1 cellular context compared by ENCODE assay signal in the genomic region with DNA sequence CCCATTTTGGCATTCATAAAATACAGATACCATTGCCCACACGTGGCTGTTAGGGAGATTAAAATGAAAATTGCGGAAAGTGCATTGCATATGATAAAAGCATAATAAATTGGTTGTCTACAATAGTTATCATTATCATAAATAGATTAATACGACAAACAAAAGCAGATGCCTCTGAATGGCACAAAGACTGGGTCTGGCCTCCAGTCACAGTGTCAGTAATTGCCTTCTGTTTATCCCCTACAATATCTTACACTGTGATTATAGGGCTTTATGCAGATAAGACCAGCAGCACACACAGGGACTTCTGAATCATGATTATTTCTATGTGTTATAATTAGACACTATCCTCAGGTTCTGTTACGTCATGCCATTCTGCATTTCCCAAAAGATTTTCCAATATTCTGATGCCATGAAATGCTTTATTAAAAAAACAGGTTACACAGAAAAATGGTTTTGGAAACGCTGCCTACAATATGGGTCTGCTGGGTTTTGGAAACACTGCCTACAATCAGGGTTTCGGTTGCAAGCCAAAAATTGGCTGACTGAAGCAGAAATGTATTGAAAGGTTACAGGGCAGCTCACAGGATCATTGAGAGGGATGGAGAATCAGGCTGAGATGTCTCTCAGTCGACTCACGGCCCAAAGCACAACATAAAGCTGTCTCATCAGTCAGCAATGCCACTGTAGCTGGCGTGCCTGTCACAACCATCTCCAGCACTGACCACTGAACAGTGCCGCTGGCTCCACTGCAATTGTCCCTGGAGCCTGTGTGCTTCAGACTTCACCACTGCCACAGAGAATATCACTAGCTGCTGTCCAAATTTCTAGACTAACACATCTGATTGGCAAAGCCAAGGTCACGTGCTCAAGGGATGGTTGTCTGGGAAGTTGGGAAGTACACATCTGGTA.
TF ChIP-seq lines count a peak whose summit lies in the region.

No MANE protein-coding gene starts in this region.

TF ChIP-seq in SK-N-SH treated with all-trans-retinoic acid at 6 μM for 48 hours, 23 proteins besides CTCF, POLR2A, EP300 and RAD21:
- TF ChIP-seq RARB (CRISPR knock-in tag; IDR thresholded peaks at IDR 0.05) (no peak), BACH2 (CRISPR knock-in tag; IDR thresholded peaks at IDR 0.05; ENCODE audit: borderline replicate concordance) (0 out of 2 replicates have a peak, but pooled peaks have one; percentile 3), ZNF565 (CRISPR knock-in tag; conservative IDR thresholded peaks at IDR 0.05; ENCODE audit: low read depth) (no peak), PPARA (CRISPR knock-in tag; IDR thresholded peaks at IDR 0.05; ENCODE audit: borderline replicate concordance) (no peak), ZFP30 (CRISPR knock-in tag; IDR thresholded peaks at IDR 0.05) (no peak), ZFP3 (CRISPR knock-in tag; IDR thresholded peaks at IDR 0.05) (no peak), OSR1 (CRISPR knock-in tag; IDR thresholded peaks at IDR 0.05) (no peak), TCF4 (CRISPR knock-in tag; IDR thresholded peaks at IDR 0.05; ENCODE audit: borderline replicate concordance) (peak; percentile 99), ZNF70 (CRISPR knock-in tag; IDR thresholded peaks at IDR 0.05) (no peak), TOX (CRISPR knock-in tag; IDR thresholded peaks at IDR 0.05; ENCODE audit: borderline replicate concordance) (no peak), CSDC2 (CRISPR knock-in tag; IDR thresholded peaks at IDR 0.05) (no peak), ISL1 (CRISPR knock-in tag; IDR thresholded peaks at IDR 0.05) (peak; percentile 67), GLIS3 (CRISPR knock-in tag; IDR thresholded peaks at IDR 0.05) (peak; percentile 87; the same call in 1 of the 2 replicates), ARNTL (CRISPR knock-in tag; IDR thresholded peaks at IDR 0.05; ENCODE audit: borderline replicate concordance, low read depth) (no peak), ESRRG (CRISPR knock-in tag; IDR thresholded peaks at IDR 0.05) (no peak), ZNF8 (CRISPR knock-in tag; IDR thresholded peaks at IDR 0.05) (no peak), ZC3H10 (CRISPR knock-in tag; IDR thresholded peaks at IDR 0.05) (no peak), SNAI2 (CRISPR knock-in tag; IDR thresholded peaks at IDR 0.05) (peak; percentile 18; the same call in 1 of the 2 replicates)
- TF ChIP-seq, protein P1, sequence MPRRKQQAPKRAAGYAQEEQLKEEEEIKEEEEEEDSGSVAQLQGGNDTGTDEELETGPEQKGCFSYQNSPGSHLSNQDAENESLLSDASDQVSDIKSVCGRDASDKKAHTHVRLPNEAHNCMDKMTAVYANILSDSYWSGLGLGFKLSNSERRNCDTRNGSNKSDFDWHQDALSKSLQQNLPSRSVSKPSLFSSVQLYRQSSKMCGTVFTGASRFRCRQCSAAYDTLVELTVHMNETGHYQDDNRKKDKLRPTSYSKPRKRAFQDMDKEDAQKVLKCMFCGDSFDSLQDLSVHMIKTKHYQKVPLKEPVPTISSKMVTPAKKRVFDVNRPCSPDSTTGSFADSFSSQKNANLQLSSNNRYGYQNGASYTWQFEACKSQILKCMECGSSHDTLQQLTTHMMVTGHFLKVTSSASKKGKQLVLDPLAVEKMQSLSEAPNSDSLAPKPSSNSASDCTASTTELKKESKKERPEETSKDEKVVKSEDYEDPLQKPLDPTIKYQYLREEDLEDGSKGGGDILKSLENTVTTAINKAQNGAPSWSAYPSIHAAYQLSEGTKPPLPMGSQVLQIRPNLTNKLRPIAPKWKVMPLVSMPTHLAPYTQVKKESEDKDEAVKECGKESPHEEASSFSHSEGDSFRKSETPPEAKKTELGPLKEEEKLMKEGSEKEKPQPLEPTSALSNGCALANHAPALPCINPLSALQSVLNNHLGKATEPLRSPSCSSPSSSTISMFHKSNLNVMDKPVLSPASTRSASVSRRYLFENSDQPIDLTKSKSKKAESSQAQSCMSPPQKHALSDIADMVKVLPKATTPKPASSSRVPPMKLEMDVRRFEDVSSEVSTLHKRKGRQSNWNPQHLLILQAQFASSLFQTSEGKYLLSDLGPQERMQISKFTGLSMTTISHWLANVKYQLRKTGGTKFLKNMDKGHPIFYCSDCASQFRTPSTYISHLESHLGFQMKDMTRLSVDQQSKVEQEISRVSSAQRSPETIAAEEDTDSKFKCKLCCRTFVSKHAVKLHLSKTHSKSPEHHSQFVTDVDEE (CRISPR knock-in tag; IDR thresholded peaks at IDR 0.05): peak; percentile 83
- TF ChIP-seq, protein P2, sequence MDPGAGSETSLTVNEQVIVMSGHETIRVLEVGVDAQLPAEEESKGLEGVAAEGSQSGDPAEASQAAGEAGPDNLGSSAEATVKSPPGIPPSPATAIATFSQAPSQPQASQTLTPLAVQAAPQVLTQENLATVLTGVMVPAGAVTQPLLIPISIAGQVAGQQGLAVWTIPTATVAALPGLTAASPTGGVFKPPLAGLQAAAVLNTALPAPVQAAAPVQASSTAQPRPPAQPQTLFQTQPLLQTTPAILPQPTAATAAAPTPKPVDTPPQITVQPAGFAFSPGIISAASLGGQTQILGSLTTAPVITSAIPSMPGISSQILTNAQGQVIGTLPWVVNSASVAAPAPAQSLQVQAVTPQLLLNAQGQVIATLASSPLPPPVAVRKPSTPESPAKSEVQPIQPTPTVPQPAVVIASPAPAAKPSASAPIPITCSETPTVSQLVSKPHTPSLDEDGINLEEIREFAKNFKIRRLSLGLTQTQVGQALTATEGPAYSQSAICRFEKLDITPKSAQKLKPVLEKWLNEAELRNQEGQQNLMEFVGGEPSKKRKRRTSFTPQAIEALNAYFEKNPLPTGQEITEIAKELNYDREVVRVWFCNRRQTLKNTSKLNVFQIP (CRISPR knock-in tag; IDR thresholded peaks at IDR 0.05; ENCODE audit: borderline replicate concordance, low read depth): no peak
- TF ChIP-seq, protein P3, sequence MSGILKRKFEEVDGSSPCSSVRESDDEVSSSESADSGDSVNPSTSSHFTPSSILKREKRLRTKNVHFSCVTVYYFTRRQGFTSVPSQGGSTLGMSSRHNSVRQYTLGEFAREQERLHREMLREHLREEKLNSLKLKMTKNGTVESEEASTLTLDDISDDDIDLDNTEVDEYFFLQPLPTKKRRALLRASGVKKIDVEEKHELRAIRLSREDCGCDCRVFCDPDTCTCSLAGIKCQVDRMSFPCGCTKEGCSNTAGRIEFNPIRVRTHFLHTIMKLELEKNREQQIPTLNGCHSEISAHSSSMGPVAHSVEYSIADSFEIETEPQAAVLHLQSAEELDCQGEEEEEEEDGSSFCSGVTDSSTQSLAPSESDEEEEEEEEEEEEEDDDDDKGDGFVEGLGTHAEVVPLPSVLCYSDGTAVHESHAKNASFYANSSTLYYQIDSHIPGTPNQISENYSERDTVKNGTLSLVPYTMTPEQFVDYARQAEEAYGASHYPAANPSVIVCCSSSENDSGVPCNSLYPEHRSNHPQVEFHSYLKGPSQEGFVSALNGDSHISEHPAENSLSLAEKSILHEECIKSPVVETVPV (CRISPR knock-in tag; IDR thresholded peaks at IDR 0.05): peak; percentile 50; the same call in 1 of the 2 replicates
- TF ChIP-seq, protein P4, sequence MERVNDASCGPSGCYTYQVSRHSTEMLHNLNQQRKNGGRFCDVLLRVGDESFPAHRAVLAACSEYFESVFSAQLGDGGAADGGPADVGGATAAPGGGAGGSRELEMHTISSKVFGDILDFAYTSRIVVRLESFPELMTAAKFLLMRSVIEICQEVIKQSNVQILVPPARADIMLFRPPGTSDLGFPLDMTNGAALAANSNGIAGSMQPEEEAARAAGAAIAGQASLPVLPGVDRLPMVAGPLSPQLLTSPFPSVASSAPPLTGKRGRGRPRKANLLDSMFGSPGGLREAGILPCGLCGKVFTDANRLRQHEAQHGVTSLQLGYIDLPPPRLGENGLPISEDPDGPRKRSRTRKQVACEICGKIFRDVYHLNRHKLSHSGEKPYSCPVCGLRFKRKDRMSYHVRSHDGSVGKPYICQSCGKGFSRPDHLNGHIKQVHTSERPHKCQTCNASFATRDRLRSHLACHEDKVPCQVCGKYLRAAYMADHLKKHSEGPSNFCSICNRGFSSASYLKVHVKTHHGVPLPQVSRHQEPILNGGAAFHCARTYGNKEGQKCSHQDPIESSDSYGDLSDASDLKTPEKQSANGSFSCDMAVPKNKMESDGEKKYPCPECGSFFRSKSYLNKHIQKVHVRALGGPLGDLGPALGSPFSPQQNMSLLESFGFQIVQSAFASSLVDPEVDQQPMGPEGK (CRISPR knock-in tag; IDR thresholded peaks at IDR 0.05; ENCODE audit: borderline replicate concordance): no peak
- TF ChIP-seq, protein P5, sequence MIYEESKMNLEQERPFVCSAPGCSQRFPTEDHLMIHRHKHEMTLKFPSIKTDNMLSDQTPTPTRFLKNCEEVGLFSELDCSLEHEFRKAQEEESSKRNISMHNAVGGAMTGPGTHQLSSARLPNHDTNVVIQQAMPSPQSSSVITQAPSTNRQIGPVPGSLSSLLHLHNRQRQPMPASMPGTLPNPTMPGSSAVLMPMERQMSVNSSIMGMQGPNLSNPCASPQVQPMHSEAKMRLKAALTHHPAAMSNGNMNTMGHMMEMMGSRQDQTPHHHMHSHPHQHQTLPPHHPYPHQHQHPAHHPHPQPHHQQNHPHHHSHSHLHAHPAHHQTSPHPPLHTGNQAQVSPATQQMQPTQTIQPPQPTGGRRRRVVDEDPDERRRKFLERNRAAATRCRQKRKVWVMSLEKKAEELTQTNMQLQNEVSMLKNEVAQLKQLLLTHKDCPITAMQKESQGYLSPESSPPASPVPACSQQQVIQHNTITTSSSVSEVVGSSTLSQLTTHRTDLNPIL (CRISPR knock-in tag; IDR thresholded peaks at IDR 0.05; ENCODE audit: low read depth): no peak
